ENCODE assay signal across 1 cellular context in the genomic region with DNA sequence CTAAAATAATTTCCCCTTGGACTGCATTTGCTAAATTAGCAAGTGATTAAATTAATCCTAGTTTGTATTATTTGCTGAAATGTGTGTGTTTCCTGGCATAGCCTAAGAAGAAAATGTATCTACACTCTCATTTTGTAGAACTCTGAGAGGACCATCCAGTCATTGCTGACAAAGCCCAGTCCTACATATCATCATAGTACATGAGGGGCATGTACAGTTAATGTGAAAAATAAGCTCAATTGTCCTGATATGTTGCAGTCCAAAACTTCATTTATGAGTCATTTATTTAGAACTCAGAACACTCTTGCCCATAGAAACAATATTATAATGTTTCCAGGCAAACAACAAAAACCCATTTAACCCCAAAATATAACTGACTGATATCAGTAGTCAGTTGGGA.
TF ChIP-seq lines count a peak whose summit lies in the region.

No MANE protein-coding gene starts in this region.

TF ChIP-seq in K562, 482 proteins besides CTCF, POLR2A, EP300 and RAD21:
- TF ChIP-seq KLF10 (CRISPR knock-in tag; IDR thresholded peaks at IDR 0.05), result no peak
- TF ChIP-seq, protein P1, sequence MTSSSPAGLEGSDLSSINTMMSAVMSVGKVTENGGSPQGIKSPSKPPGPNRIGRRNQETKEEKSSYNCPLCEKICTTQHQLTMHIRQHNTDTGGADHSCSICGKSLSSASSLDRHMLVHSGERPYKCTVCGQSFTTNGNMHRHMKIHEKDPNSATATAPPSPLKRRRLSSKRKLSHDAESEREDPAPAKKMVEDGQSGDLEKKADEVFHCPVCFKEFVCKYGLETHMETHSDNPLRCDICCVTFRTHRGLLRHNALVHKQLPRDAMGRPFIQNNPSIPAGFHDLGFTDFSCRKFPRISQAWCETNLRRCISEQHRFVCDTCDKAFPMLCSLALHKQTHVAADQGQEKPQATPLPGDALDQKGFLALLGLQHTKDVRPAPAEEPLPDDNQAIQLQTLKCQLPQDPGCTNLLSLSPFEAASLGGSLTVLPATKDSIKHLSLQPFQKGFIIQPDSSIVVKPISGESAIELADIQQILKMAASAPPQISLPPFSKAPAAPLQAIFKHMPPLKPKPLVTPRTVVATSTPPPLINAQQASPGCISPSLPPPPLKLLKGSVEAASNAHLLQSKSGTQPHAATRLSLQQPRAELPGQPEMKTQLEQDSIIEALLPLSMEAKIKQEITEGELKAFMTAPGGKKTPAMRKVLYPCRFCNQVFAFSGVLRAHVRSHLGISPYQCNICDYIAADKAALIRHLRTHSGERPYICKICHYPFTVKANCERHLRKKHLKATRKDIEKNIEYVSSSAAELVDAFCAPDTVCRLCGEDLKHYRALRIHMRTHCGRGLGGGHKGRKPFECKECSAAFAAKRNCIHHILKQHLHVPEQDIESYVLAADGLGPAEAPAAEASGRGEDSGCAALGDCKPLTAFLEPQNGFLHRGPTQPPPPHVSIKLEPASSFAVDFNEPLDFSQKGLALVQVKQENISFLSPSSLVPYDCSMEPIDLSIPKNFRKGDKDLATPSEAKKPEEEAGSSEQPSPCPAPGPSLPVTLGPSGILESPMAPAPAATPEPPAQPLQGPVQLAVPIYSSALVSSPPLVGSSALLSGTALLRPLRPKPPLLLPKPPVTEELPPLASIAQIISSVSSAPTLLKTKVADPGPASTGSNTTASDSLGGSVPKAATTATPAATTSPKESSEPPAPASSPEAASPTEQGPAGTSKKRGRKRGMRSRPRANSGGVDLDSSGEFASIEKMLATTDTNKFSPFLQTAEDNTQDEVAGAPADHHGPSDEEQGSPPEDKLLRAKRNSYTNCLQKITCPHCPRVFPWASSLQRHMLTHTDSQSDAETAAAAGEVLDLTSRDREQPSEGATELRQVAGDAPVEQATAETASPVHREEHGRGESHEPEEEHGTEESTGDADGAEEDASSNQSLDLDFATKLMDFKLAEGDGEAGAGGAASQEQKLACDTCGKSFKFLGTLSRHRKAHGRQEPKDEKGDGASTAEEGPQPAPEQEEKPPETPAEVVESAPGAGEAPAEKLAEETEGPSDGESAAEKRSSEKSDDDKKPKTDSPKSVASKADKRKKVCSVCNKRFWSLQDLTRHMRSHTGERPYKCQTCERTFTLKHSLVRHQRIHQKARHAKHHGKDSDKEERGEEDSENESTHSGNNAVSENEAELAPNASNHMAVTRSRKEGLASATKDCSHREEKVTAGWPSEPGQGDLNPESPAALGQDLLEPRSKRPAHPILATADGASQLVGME (CRISPR knock-in tag; IDR thresholded peaks at IDR 0.05), result no peak
- no peak for TF ChIP-seq MIER1 (IDR thresholded peaks at IDR 0.05; ENCODE audit: low read depth)
- no peak for TF ChIP-seq MBD2 (IDR thresholded peaks at IDR 0.05; ENCODE audit: borderline replicate concordance, low read depth)
- no peak for TF ChIP-seq HNRNPLL (IDR thresholded peaks at IDR 0.05; ENCODE audit: low read depth, low read length, poor library complexity, severe bottlenecking)
- no peak for TF ChIP-seq MTA3 (IDR thresholded peaks at IDR 0.05; ENCODE audit: borderline replicate concordance)
